In genomic region chr9:89999534-90000370, GRCh38 we compare ENCODE assay signal across 9 cellular contexts.
A peak's percentile ranks its signal among the peaks of the same experiment; 100 is the strongest.
DNase-seq lines count a peak whose midpoint lies in the region; ATAC-seq, FAIRE-seq and TF ChIP-seq lines count a peak whose summit lies in the region.
"Had no signal": no experiment of that assay in that cellular context is flagged by ENCODE, and none has a peak within 500 bp of the region (broad histone marks: within the 10 kb centered on the region; RNA-seq: fewer than 3 reads in every experiment).

No MANE protein-coding gene starts in this region.

- POLR2A ChIA-PET in activated CD8-positive, alpha-beta T cell treated with anti-CD3 and anti-CD28 coated beads, Interleukin-2, amount 10 ng/mL, durations not matched to agents 7 days and 5 days (lab: Charles Lee): interaction anchor here (1.0 to 1.5 kb wide), 2 partner anchors 20 to 395 kb away, joined by 3 read pairs; partner anchors contain the start of gene GADD45G

- peak; percentile 95 for FAIRE-seq in GM18507 (lab: Jason Lieb, UNC)
- FAIRE-seq: frontal cortex had no signal

- H3K27me3 ChIP-seq in endocrine pancreas (ENCODE audit: control insufficient read depth, insufficient read depth, low read length): no peaks in the 10 kb centered on the region

- H3K4me1 ChIP-seq in endocrine pancreas (ENCODE audit: control insufficient read depth, insufficient read depth, low read length): peaks cover 10% of the 10 kb centered on the region

- H3K36me3 ChIP-seq in endocrine pancreas (ENCODE audit: control insufficient read depth, insufficient read depth, low read length): no peaks in the 10 kb centered on the region

- DNase-seq in GM18507 (ENCODE audit: extremely low spot score, insufficient read length, low read depth) (peak; percentile 67), NCI-H2029 treated with DMSO at 0.1 percent for 48 hours (lab: John Stamatoyannopoulos, UW) (peak; percentile 89), superior temporal gyrus (ENCODE audit: extremely low spot score) (peak; percentile 30), SK-N-DZ (ENCODE audit: low spot score) (no peak)
- peak; percentile 86 for DNase-seq in activated CD8-positive, alpha-beta T cell treated with anti-CD3 and anti-CD28 coated beads, Interleukin-2, amount 10 ng/mL, durations not matched to agents 7 days and 5 days

- peak overlapping the region; percentile 92 for H3K27ac Mint-ChIP-seq in activated CD8-positive, alpha-beta T cell treated with anti-CD3 and anti-CD28 coated beads, Interleukin-2, amount 10 ng/mL, durations not matched to agents 7 days and 5 days
- peak overlapping the region; percentile 75 to 83 (median 82) for H3K27ac Mint-ChIP-seq in nephron

- peak overlapping the region; percentile 32 for H3K4me3 ChIP-seq in endocrine pancreas (ENCODE audit: control insufficient read depth, insufficient read depth, low read length)

- TF ChIP-seq CTCF in nephron (IDR thresholded peaks at IDR 0.05; ENCODE audit: unreplicated experiment in 3 of 3): no peak

- peak overlapping the region; percentile 65 for H3K9ac ChIP-seq in endocrine pancreas (ENCODE audit: control insufficient read depth, insufficient read depth, low read length)

- ATAC-seq in HG02852 (IDR thresholded peaks at IDR 0.05; ENCODE audit: unreplicated experiment): peak; percentile 90
- peak; percentile 94 for ATAC-seq in activated CD8-positive, alpha-beta T cell treated with anti-CD3 and anti-CD28 coated beads, Interleukin-2, amount 10 ng/mL, durations not matched to agents 7 days and 5 days

- peaks cover 2% of the 10 kb centered on the region for H3K27me3 Mint-ChIP-seq in activated CD8-positive, alpha-beta T cell treated with anti-CD3 and anti-CD28 coated beads, Interleukin-2, amount 10 ng/mL, durations not matched to agents 7 days and 5 days (ENCODE audit: low read depth)
- peaks cover 11% of the 10 kb centered on the region for H3K27me3 Mint-ChIP-seq in nephron (ENCODE audit: low read depth)

- H3K9me3 ChIP-seq in endocrine pancreas (ENCODE audit: control insufficient read depth, low read length): no peaks in the 10 kb centered on the region

- H3K36me3 Mint-ChIP-seq in activated CD8-positive, alpha-beta T cell treated with anti-CD3 and anti-CD28 coated beads, Interleukin-2, amount 10 ng/mL, durations not matched to agents 7 days and 5 days (ENCODE audit: low read depth): no peaks in the 10 kb centered on the region
- no peaks in the 10 kb centered on the region for H3K36me3 Mint-ChIP-seq in nephron (ENCODE audit: low read depth)

- H3K9me3 Mint-ChIP-seq in activated CD8-positive, alpha-beta T cell treated with anti-CD3 and anti-CD28 coated beads, Interleukin-2, amount 10 ng/mL, durations not matched to agents 7 days and 5 days (ENCODE audit: insufficient read depth): no peaks in the 10 kb centered on the region
- peaks cover under 1% of the 10 kb centered on the region for H3K9me3 Mint-ChIP-seq in nephron

- peaks cover 47% of the 10 kb centered on the region for H3K4me1 Mint-ChIP-seq in activated CD8-positive, alpha-beta T cell treated with anti-CD3 and anti-CD28 coated beads, Interleukin-2, amount 10 ng/mL, durations not matched to agents 7 days and 5 days (ENCODE audit: low read depth)
- H3K4me1 Mint-ChIP-seq in nephron: peaks cover 64% of the 10 kb centered on the region

- H3K4me3 Mint-ChIP-seq in activated CD8-positive, alpha-beta T cell treated with anti-CD3 and anti-CD28 coated beads, Interleukin-2, amount 10 ng/mL, durations not matched to agents 7 days and 5 days: peak overlapping the region; percentile 74
- peak overlapping the region; percentile 49 to 71 (median 63) for H3K4me3 Mint-ChIP-seq in nephron

- CTCF ChIA-PET in activated CD8-positive, alpha-beta T cell treated with anti-CD3 and anti-CD28 coated beads, Interleukin-2, amount 10 ng/mL, durations not matched to agents 7 days and 5 days (lab: Charles Lee): interaction anchor here (0.9 to 3.2 kb wide), 15 partner anchors 10 to 406 kb away, joined by 3 to 34 read pairs (median 5); partner anchors contain the start of gene GADD45G
